Comparison of ENCODE assay signal across 27 cellular contexts in the genomic region with DNA sequence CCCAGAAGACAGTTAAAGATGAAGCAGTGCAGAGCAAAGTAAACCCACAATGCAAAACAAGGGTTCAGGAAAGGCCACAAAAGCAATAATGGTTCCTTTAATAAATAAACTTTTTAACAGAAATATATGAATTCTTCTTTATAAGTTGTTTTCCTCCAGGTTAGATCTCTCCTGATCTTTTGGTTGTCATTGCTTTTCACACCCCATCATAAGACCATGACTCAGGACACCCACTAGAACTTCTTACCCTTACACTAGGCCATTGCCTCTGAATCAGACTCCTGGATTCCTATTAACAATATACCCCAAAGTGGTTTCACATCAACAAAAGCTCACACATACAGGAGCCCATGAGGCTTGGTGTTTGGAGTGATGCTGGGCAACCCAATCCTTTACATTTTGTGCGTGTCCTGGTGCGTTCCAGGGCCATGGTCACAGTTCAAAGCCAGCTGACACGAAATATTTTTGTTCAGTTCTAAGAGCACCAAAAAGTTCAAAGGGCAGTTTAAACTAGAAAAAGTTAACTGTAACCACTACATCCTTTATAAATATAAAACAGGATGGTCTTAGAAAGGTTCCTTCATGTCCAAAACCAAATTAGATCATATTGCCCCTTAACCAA.
DNase-seq lines count a peak whose midpoint lies in the region; ATAC-seq, FAIRE-seq and TF ChIP-seq lines count a peak whose summit lies in the region.
"Had no signal": no experiment of that assay in that cellular context is flagged by ENCODE, and none has a peak within 500 bp of the region (broad histone marks: within the 10 kb centered on the region; RNA-seq: fewer than 3 reads in every experiment).

No MANE protein-coding gene starts in this region.

- no peaks in the 10 kb centered on the region for H3K9me3 Mint-ChIP-seq in endodermal cell
- H3K9me3 Mint-ChIP-seq: activated CD8-positive, alpha-beta T cell treated with anti-CD3 and anti-CD28 coated beads for 36 hours; brain; T-helper 1 cell treated with Interleukin-12 subunit alpha and Interleukin-12 subunit beta and Interleukin-4 antibody, amounts not matched to agents 30 μg/mL and 1 μg/mL, for 36 hours had no signal

- DNase-seq in A549 (ENCODE audit: low read depth in 1 of 2, low spot score in 1 of 2) = no peak
- peak; percentile 8 for DNase-seq in ELR (ENCODE audit: low read depth)
- peak; percentile 32 for DNase-seq in choroid plexus epithelial cell (ENCODE audit: low read depth)
- peak; percentile 31 for DNase-seq in left kidney (ENCODE audit: low read depth, low spot score)
- DNase-seq in GDM1 (lab: John Stamatoyannopoulos, UW) = no peak
- no peak for DNase-seq in endodermal cell
- no peak for DNase-seq in activated effector memory CD4-positive, alpha-beta T cell treated with Interleukin-2 at 50 U/mL for 16 hours
- no peak for DNase-seq in activated gamma-delta T cell treated with Interleukin-2 at 50 U/mL for 16 hours
- DNase-seq: activated CD8-positive, alpha-beta T cell treated with anti-CD3 and anti-CD28 coated beads for 36 hours; activated naive CD4-positive, alpha-beta T cell; COR-L47; DMS79; effector CD4-positive, alpha-beta T cell; foreskin melanocyte; hippocampal formation; left lung; NCI-H510A; psoas muscle; SK-N-SH; stimulated activated CD4-positive, alpha-beta T cell treated with anti-CD3 and anti-CD28 coated beads, Interleukin-2, amount 100 ng/mL, for 24 hours; trophoblast cell had no signal

- CTCF ChIA-PET in A549 (lab: Yijun Ruan, JAX) = interaction anchor here (0.5 kb wide), 1 partner anchor 1730 kb away, joined by 3 read pairs; no protein-coding TSS in a partner anchor

- no peak overlapping the region for H3K4me3 Mint-ChIP-seq in endodermal cell
- H3K4me3 Mint-ChIP-seq: activated CD8-positive, alpha-beta T cell treated with anti-CD3 and anti-CD28 coated beads for 36 hours; brain; T-helper 1 cell treated with Interleukin-12 subunit alpha and Interleukin-12 subunit beta and Interleukin-4 antibody, amounts not matched to agents 30 μg/mL and 1 μg/mL, for 36 hours had no signal

- peaks cover 35% of the 10 kb centered on the region for H3K4me1 ChIP-seq in A549
- H3K4me1 ChIP-seq in endodermal cell (ENCODE audit: control insufficient read depth, insufficient read depth, low read length) = no peaks in the 10 kb centered on the region

- no peak for TF ChIP-seq EP300 in A549 (IDR thresholded peaks at IDR 0.05)

- no peaks in the 10 kb centered on the region for H3K27me3 Mint-ChIP-seq in endodermal cell (ENCODE audit: insufficient read depth)
- H3K27me3 Mint-ChIP-seq: activated CD8-positive, alpha-beta T cell treated with anti-CD3 and anti-CD28 coated beads for 36 hours; brain had no signal

- no peak overlapping the region for H3K4me3 ChIP-seq in A549
- H3K4me3 ChIP-seq in choroid plexus epithelial cell (ENCODE audit: low read depth, low read length) = no peak overlapping the region
- no peak overlapping the region for H3K4me3 ChIP-seq in endodermal cell (ENCODE audit: low read length)
- H3K4me3 ChIP-seq: BLaER1 treated with 17β-estradiol and CSF1 and Interleukin-3, amounts not matched to agents 10 nM and 100 nM; left lung; psoas muscle; skin epidermis had no signal

- H3K27ac ChIP-seq in A549 (peak overlapping the region; percentile 65 to 80), endodermal cell (ENCODE audit: low read depth, low read length) (no peak overlapping the region)
- H3K27ac ChIP-seq: HL-60, left lung, psoas muscle, skin epidermis had no signal

- H3K9me3 ChIP-seq in A549 (no peaks in the 10 kb centered on the region), endodermal cell (ENCODE audit: control insufficient read depth, low read length) (no peaks in the 10 kb centered on the region)
- H3K9me3 ChIP-seq: BLaER1 treated with 17β-estradiol and CSF1 and Interleukin-3, amounts not matched to agents 10 nM and 100 nM; left lung; psoas muscle; SK-N-SH had no signal

- WGBS in A549 (ENCODE audit: missing lambda C conversion rate) = 89% methylated on average over 3 of the region's 3 CpGs
- WGBS in endodermal cell (ENCODE audit: insufficient coverage in 1 of 2, insufficient read length in 1 of 2), 2 experiments = 94 to 100% methylated on average over 2 to 3 of the region's 3 CpGs

- H3K36me3 ChIP-seq in endodermal cell (ENCODE audit: control insufficient read depth, insufficient read depth, low read length) = no peaks in the 10 kb centered on the region
- H3K36me3 ChIP-seq: left lung had no signal

- H3K36me3 Mint-ChIP-seq in endodermal cell (ENCODE audit: low read depth) = no peaks in the 10 kb centered on the region
- H3K36me3 Mint-ChIP-seq: brain had no signal

- no peak for TF ChIP-seq POLR2A in A549 (IDR thresholded peaks at IDR 0.05; ENCODE audit: low read length)

- no peak for TF ChIP-seq CTCF in A549 (IDR thresholded peaks at IDR 0.05)
- TF ChIP-seq CTCF in choroid plexus epithelial cell (conservative IDR thresholded peaks at IDR 0.05; ENCODE audit: low read depth, low read length) = no peak
- TF ChIP-seq CTCF in endodermal cell (conservative IDR thresholded peaks at IDR 0.05) = no peak

- ATAC-seq in A549 = no peak
- ATAC-seq: psoas muscle had no signal

- no peak overlapping the region for H3K9ac ChIP-seq in endodermal cell (ENCODE audit: extremely low read depth, low read length, poor library complexity, severe bottlenecking)
- H3K9ac ChIP-seq: BLaER1 treated with 17β-estradiol and CSF1 and Interleukin-3, amounts not matched to agents 10 nM and 100 nM; SK-N-SH had no signal

- no peaks in the 10 kb centered on the region for H3K27me3 ChIP-seq in endodermal cell (ENCODE audit: control insufficient read depth, insufficient read depth, low read length, poor library complexity, severe bottlenecking)
- H3K27me3 ChIP-seq: BLaER1 treated with 17β-estradiol and CSF1 and Interleukin-3, amounts not matched to agents 10 nM and 100 nM; left lung had no signal

- POLR2A ChIA-PET in A549 (lab: Yijun Ruan, JAX) = no interaction called here

- H3K27ac Mint-ChIP-seq in endodermal cell = no peak overlapping the region
- H3K27ac Mint-ChIP-seq: activated CD8-positive, alpha-beta T cell treated with anti-CD3 and anti-CD28 coated beads for 36 hours; brain; T-helper 1 cell treated with Interleukin-12 subunit alpha and Interleukin-12 subunit beta and Interleukin-4 antibody, amounts not matched to agents 30 μg/mL and 1 μg/mL, for 36 hours had no signal

- H3K4me1 Mint-ChIP-seq in endodermal cell = peaks cover 25% of the 10 kb centered on the region

- TF ChIP-seq RAD21 in A549 (conservative IDR thresholded peaks at IDR 0.05 in 1 of 2, IDR thresholded peaks at IDR 0.05 in 1 of 2) = no peak

- no peak for FAIRE-seq in A549 (lab: Jason Lieb, UNC)
- FAIRE-seq: TTC549 had no signal

- H3K4me2 ChIP-seq in A549 = peak overlapping the region; percentile 62; the same call in 1 of the 3 replicates
- H3K4me2 ChIP-seq: SK-N-SH had no signal

TF ChIP-seq in A549, 52 proteins besides CTCF, POLR2A, EP300 and RAD21:
- TF ChIP-seq JUN (IDR thresholded peaks at IDR 0.05) (no peak), MYC (IDR thresholded peaks at IDR 0.05; ENCODE audit: borderline replicate concordance, low read length) (no peak), ZFP36 (IDR thresholded peaks at IDR 0.05; ENCODE audit: borderline replicate concordance, partially characterized antibody) (no peak), PHF8 (IDR thresholded peaks at IDR 0.05; ENCODE audit: borderline replicate concordance, low read depth) (no peak), ZSCAN20 (CRISPR knock-in tag; IDR thresholded peaks at IDR 0.05) (no peak), TFCP2L1 (CRISPR knock-in tag; IDR thresholded peaks at IDR 0.05) (no peak), MAFK (IDR thresholded peaks at IDR 0.05; ENCODE audit: partially characterized antibody) (no peak), ATOH8 (CRISPR knock-in tag; IDR thresholded peaks at IDR 0.05; ENCODE audit: low read depth) (no peak), HEYL (CRISPR knock-in tag; IDR thresholded peaks at IDR 0.05) (no peak), MAZ (IDR thresholded peaks at IDR 0.05; ENCODE audit: borderline replicate concordance, low read depth, low read length) (no peak), ELK1 (IDR thresholded peaks at IDR 0.05; ENCODE audit: low read depth, low read length) (no peak), CHD4 (IDR thresholded peaks at IDR 0.05; ENCODE audit: borderline replicate concordance) (no peak), FOSB (CRISPR knock-in tag; IDR thresholded peaks at IDR 0.05) (no peak), TP53 (CRISPR knock-in tag; IDR thresholded peaks at IDR 0.05) (no peak), EHF (CRISPR knock-in tag; IDR thresholded peaks at IDR 0.05) (no peak), KDM1A (IDR thresholded peaks at IDR 0.05; ENCODE audit: low read depth) (no peak)
- TF ChIP-seq, protein P1, sequence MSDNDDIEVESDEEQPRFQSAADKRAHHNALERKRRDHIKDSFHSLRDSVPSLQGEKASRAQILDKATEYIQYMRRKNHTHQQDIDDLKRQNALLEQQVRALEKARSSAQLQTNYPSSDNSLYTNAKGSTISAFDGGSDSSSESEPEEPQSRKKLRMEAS (IDR thresholded peaks at IDR 0.05) = no peak

Comparison
In these comparisons a context has a peak if more than half of its experiments do, and no peak if none do; other contexts are left out.
1. DNase-seq: peak in ELR (single experiment), choroid plexus epithelial cell (single experiment) and left kidney (single experiment); none in A549 (0 of 2), GDM1 (single experiment), endodermal cell (single experiment), activated effector memory CD4-positive, alpha-beta T cell treated with Interleukin-2 at 50 U/mL for 16 hours (single experiment) and activated gamma-delta T cell treated with Interleukin-2 at 50 U/mL for 16 hours (single experiment).